Comparison of ENCODE assay signal across 17 cellular contexts in genomic region chr13:26604784-26605183, GRCh38. TPM values are rescaled to one million over a fixed set of nuclear protein-coding genes. Genes with fewer than 3 reads are reported as not detected.
A peak's percentile ranks its signal among the peaks of the same experiment; 100 is the strongest.
DNase-seq lines count a peak whose midpoint lies in the region; ATAC-seq and TF ChIP-seq lines count a peak whose summit lies in the region.
"Had no signal": no experiment of that assay in that cellular context is flagged by ENCODE, and none has a peak within 500 bp of the region (broad histone marks: within the 10 kb centered on the region; RNA-seq: fewer than 3 reads in every experiment).

No MANE protein-coding gene starts in this region.

- H3K27me3 ChIP-seq in right cardiac atrium (ENCODE audit: control insufficient read depth, insufficient read depth), result no peaks in the 10 kb centered on the region
- H3K27me3 ChIP-seq: ascending aorta, BLaER1, SJSA1 had no signal

- H3K36me3 ChIP-seq in urinary bladder (ENCODE audit: insufficient read depth), result no peaks in the 10 kb centered on the region
- H3K36me3 ChIP-seq: ascending aorta, BLaER1, SJSA1 had no signal

- intact Hi-C loops in right cardiac atrium (cut with DNase I), result no loop called here

- H3K4me1 ChIP-seq in right cardiac atrium (ENCODE audit: control insufficient read depth, insufficient read depth, low read length) (peaks cover 4% of the 10 kb centered on the region), urinary bladder (ENCODE audit: insufficient read depth) (no peaks in the 10 kb centered on the region)
- H3K4me1 ChIP-seq: SJSA1 had no signal

- H3K27ac ChIP-seq in coronary artery (peak overlapping the region in 1 of 2 donors; percentile 9), right cardiac atrium (ENCODE audit: low read length) (peak overlapping the region; percentile 51), urinary bladder (ENCODE audit: low read depth) (peak overlapping the region; percentile 32)
- H3K27ac ChIP-seq: BLaER1, SJSA1 had no signal

- WGBS in right cardiac atrium, result 60% methylated on average over 1 of the region's 1 CpG
- WGBS in urinary bladder, result 83% methylated on average over 1 of the region's 1 CpG

- no peak for TF ChIP-seq CTCF in coronary artery (IDR thresholded peaks at IDR 0.05)

- H3K4me3 ChIP-seq in coronary artery (no peak overlapping the region), right cardiac atrium (ENCODE audit: low read length) (no peak overlapping the region), urinary bladder (ENCODE audit: low read depth, low read length) (no peak overlapping the region)
- H3K4me3 ChIP-seq: ascending aorta, BLaER1, SJSA1 had no signal

- DNase-seq in coronary artery (ENCODE audit: low spot score), result peak; percentile 76
- peak; percentile 58 to 89 (median 67) for DNase-seq in right cardiac atrium
- peak; percentile 18 for DNase-seq in putamen (ENCODE audit: low spot score)
- no peak for DNase-seq in hippocampal formation (lab: John Stamatoyannopoulos, UW)
- DNase-seq: activated CD4-positive, alpha-beta T cell treated with anti-CD3 and anti-CD28 coated beads for 1 hour; activated gamma-delta T cell; dermis blood vessel endothelial cell; DMS 273 treated with DMSO at 0.1 percent for 48 hours; MM.1S; NCI-H1930; NCI-H510A had no signal

- peak; percentile 96 for ATAC-seq in right cardiac atrium
- no peak for ATAC-seq in GM19023 (IDR thresholded peaks at IDR 0.05; ENCODE audit: unreplicated experiment)
- ATAC-seq in GM18520 (IDR thresholded peaks at IDR 0.05; ENCODE audit: unreplicated experiment), result no peak

- no peaks in the 10 kb centered on the region for H3K9me3 ChIP-seq in right cardiac atrium (ENCODE audit: control insufficient read depth, low read length)
- H3K9me3 ChIP-seq: ascending aorta, BLaER1, SJSA1 had no signal

RNA-seq across cellular contexts. Expression of gene WASF3, which starts 47.3 kb away (rescaled TPM):
- total RNA-seq in right cardiac atrium (10 to 100 TPM; 12.7 to 16.0 (median 14.4) TPM), urinary bladder (9.0 TPM)
- polyA plus RNA-seq in right cardiac atrium (5.9 TPM), urinary bladder (13.6 TPM)

Comparison
In these comparisons a context has a peak if more than half of its experiments do, and no peak if none do; other contexts are left out.
1. DNase-seq: peak in coronary artery (single experiment), right cardiac atrium (3 of 3) and putamen (single experiment); none in hippocampal formation (0 of 2).
2. ATAC-seq: peak in right cardiac atrium (2 of 2); none in GM19023 (single experiment) and GM18520 (single experiment).